Comparison of ENCODE assay signal across 25 cellular contexts in genomic region chr19:32273483-32273882, GRCh38.
"Had no signal": no experiment of that assay in that cellular context is flagged by ENCODE, and none has a peak within 500 bp of the region (broad histone marks: within the 10 kb centered on the region; RNA-seq: fewer than 3 reads in every experiment).

No MANE protein-coding gene starts in this region.

- H3K36me3 ChIP-seq: colonic mucosa, esophagus muscularis mucosa, esophagus squamous epithelium, gastrocnemius medialis, gastroesophageal sphincter, heart left ventricle, heart right ventricle had no signal

- DNase-seq: colonic mucosa; cortex of kidney; dermis blood vessel endothelial cell; dorsolateral prefrontal cortex; effector CD4-positive, alpha-beta T cell; effector CD8-positive, alpha-beta T cell; effector memory CD4-positive, alpha-beta T cell; effector memory CD8-positive, alpha-beta T cell; endodermal cell; erythroblast; esophagus squamous epithelium; foreskin fibroblast; foreskin keratinocyte; foreskin melanocyte; gastrocnemius medialis; glutamatergic neuron; head of caudate nucleus; heart left ventricle; heart right ventricle had no signal

- H3K27ac ChIP-seq: colonic mucosa, coronary artery, dorsolateral prefrontal cortex, epithelial cell of prostate, esophagus muscularis mucosa, esophagus squamous epithelium, foreskin keratinocyte, gastrocnemius medialis, gastroesophageal sphincter, heart left ventricle, heart right ventricle had no signal

- H3K4me3 ChIP-seq: colonic mucosa, coronary artery, dorsolateral prefrontal cortex, esophagus muscularis mucosa, esophagus squamous epithelium, gastrocnemius medialis, gastroesophageal sphincter, heart left ventricle, heart right ventricle had no signal

- H3K4me1 ChIP-seq: colonic mucosa, esophagus muscularis mucosa, esophagus squamous epithelium, foreskin keratinocyte, gastrocnemius medialis, gastroesophageal sphincter, heart left ventricle, heart right ventricle had no signal

- H3K27me3 ChIP-seq: colonic mucosa, foreskin keratinocyte, gastrocnemius medialis had no signal

- H3K9me3 Mint-ChIP-seq: dendritic cell treated with granulocyte-macrophage colony-stimulating factor and Interleukin-4, amounts not matched to agents 40 ng/mL and 50 ng/mL, for 4 days had no signal

- H3K4me3 Mint-ChIP-seq: dendritic cell treated with granulocyte-macrophage colony-stimulating factor and Interleukin-4, amounts not matched to agents 40 ng/mL and 50 ng/mL, for 4 days; effector memory CD8-positive, alpha-beta T cell; endodermal cell had no signal

- ATAC-seq: effector memory CD8-positive, alpha-beta T cell; esophagus mucosa; foreskin keratinocyte; gastrocnemius medialis; gastroesophageal sphincter; heart right ventricle had no signal

- H3K4me1 Mint-ChIP-seq: endodermal cell had no signal

- H3K27ac Mint-ChIP-seq: dendritic cell treated with granulocyte-macrophage colony-stimulating factor and Interleukin-4, amounts not matched to agents 40 ng/mL and 50 ng/mL, for 4 days; effector memory CD8-positive, alpha-beta T cell; endodermal cell had no signal

- H3K9me3 ChIP-seq: colonic mucosa, gastrocnemius medialis had no signal
